In genomic region chr15:92897620-92898019, GRCh38 we compare ENCODE assay signal across 15 cellular contexts. TPM values are rescaled to one million over a fixed set of nuclear protein-coding genes. Genes with fewer than 3 reads are reported as not detected.
A peak's percentile ranks its signal among the peaks of the same experiment; 100 is the strongest.
DNase-seq lines count a peak whose midpoint lies in the region; ATAC-seq and TF ChIP-seq lines count a peak whose summit lies in the region.
"Had no signal": no experiment of that assay in that cellular context is flagged by ENCODE, and none has a peak within 500 bp of the region (broad histone marks: within the 10 kb centered on the region; RNA-seq: fewer than 3 reads in every experiment).

No MANE protein-coding gene starts in this region.

- peaks cover 19% of the 10 kb centered on the region for H3K4me1 ChIP-seq in RWPE2 (ENCODE audit: insufficient read depth, poor library complexity, severe bottlenecking)

- peak overlapping the region; percentile 57 for H3K27ac Mint-ChIP-seq in activated CD8-positive, alpha-beta memory T cell treated with anti-CD3 and anti-CD28 coated beads, Interleukin-2, amount 10 ng/mL, durations not matched to agents 7 days and 5 days
- H3K27ac Mint-ChIP-seq in central memory CD8-positive, alpha-beta T cell (ENCODE audit: low read depth), result peak overlapping the region; percentile 99
- peak overlapping the region; percentile 47 for H3K27ac Mint-ChIP-seq in progenitor cell of endocrine pancreas

- no peaks in the 10 kb centered on the region for H3K27me3 Mint-ChIP-seq in activated CD8-positive, alpha-beta memory T cell treated with anti-CD3 and anti-CD28 coated beads, Interleukin-2, amount 10 ng/mL, durations not matched to agents 7 days and 5 days
- H3K27me3 Mint-ChIP-seq in central memory CD8-positive, alpha-beta T cell, result no peaks in the 10 kb centered on the region
- no peaks in the 10 kb centered on the region for H3K27me3 Mint-ChIP-seq in progenitor cell of endocrine pancreas

- TF ChIP-seq CTCF in RWPE2 (IDR thresholded peaks at IDR 0.05; ENCODE audit: poor library complexity, severe bottlenecking), result no peak
- no peak for TF ChIP-seq CTCF in progenitor cell of endocrine pancreas (IDR thresholded peaks at IDR 0.05; ENCODE audit: unreplicated experiment)

- no peak for DNase-seq in activated CD8-positive, alpha-beta memory T cell treated with anti-CD3 and anti-CD28 coated beads, Interleukin-2, amount 10 ng/mL, durations not matched to agents 7 days and 5 days
- no peak for DNase-seq in activated CD8-positive, alpha-beta memory T cell treated with anti-CD3 and anti-CD28 coated beads, Interleukin-2, amount 50 U/mL, for 48 hours
- DNase-seq in RWPE2 (ENCODE audit: low spot score) (no peak), progenitor cell of endocrine pancreas (ENCODE audit: low spot score, unreplicated experiment) (no peak), ecto neural progenitor cell (ENCODE audit: low spot score) (no peak), DMS79 treated with DMSO at 0.1 percent for 48 hours (lab: John Stamatoyannopoulos, UW) (no peak)
- DNase-seq in central memory CD8-positive, alpha-beta T cell (ENCODE audit: low spot score in 2 of 2), result no peak
- DNase-seq in stimulated activated naive CD4-positive, alpha-beta T cell treated with Interleukin-2 at 50 U/mL for 16 hours (lab: John Stamatoyannopoulos, UW), result no peak
- DNase-seq: mammary epithelial cell; MM.1S; NCI-H187; NCI-H446 treated with DMSO at 0.1 percent for 48 hours; OCI-M1; stimulated activated CD4-positive, alpha-beta T cell treated with anti-CD3 and anti-CD28 coated beads, Interleukin-4, amount 100 ng/mL, for 24 hours; transverse colon had no signal

- peaks cover 91% of the 10 kb centered on the region for H3K36me3 ChIP-seq in RWPE2 (ENCODE audit: low read depth)

- H3K4me3 ChIP-seq in RWPE2 (ENCODE audit: severe bottlenecking), result no peak overlapping the region
- H3K4me3 ChIP-seq: transverse colon had no signal

- H3K9me3 Mint-ChIP-seq in activated CD8-positive, alpha-beta memory T cell treated with anti-CD3 and anti-CD28 coated beads, Interleukin-2, amount 10 ng/mL, durations not matched to agents 7 days and 5 days (ENCODE audit: low read depth), result no peaks in the 10 kb centered on the region
- H3K9me3 Mint-ChIP-seq in central memory CD8-positive, alpha-beta T cell, result peaks cover 7% of the 10 kb centered on the region
- peaks cover 8% of the 10 kb centered on the region for H3K9me3 Mint-ChIP-seq in progenitor cell of endocrine pancreas (ENCODE audit: low read depth)

- no peaks in the 10 kb centered on the region for H3K27me3 ChIP-seq in RWPE2 (ENCODE audit: insufficient read depth, poor library complexity, severe bottlenecking)
- H3K27me3 ChIP-seq: transverse colon had no signal

- H3K9me3 ChIP-seq in RWPE2 (ENCODE audit: severe bottlenecking), result no peaks in the 10 kb centered on the region
- H3K9me3 ChIP-seq: transverse colon had no signal

- CTCF ChIA-PET in activated CD8-positive, alpha-beta memory T cell treated with anti-CD3 and anti-CD28 coated beads, Interleukin-2, amount 10 ng/mL, durations not matched to agents 7 days and 5 days (lab: Charles Lee), result interaction anchor here (1.1 to 1.4 kb wide), 2 partner anchors 15 to 99 kb away, joined by 3 read pairs; no protein-coding TSS in a partner anchor

- H3K4me1 Mint-ChIP-seq in activated CD8-positive, alpha-beta memory T cell treated with anti-CD3 and anti-CD28 coated beads, Interleukin-2, amount 10 ng/mL, durations not matched to agents 7 days and 5 days, result peaks cover 57% of the 10 kb centered on the region
- H3K4me1 Mint-ChIP-seq in central memory CD8-positive, alpha-beta T cell, result peaks cover 44% of the 10 kb centered on the region
- peaks cover 2% of the 10 kb centered on the region for H3K4me1 Mint-ChIP-seq in progenitor cell of endocrine pancreas (ENCODE audit: low read depth)

- ATAC-seq in activated CD8-positive, alpha-beta memory T cell treated with anti-CD3 and anti-CD28 coated beads, Interleukin-2, amount 10 ng/mL, durations not matched to agents 7 days and 5 days, result no peak
- no peak for ATAC-seq in RWPE2 (ENCODE audit: low read depth)
- ATAC-seq in central memory CD8-positive, alpha-beta T cell (replicated peaks; ENCODE audit: extremely low read depth, poor library complexity, severe bottlenecking), result no peak

- peaks cover 73% of the 10 kb centered on the region for H3K36me3 Mint-ChIP-seq in activated CD8-positive, alpha-beta memory T cell treated with anti-CD3 and anti-CD28 coated beads, Interleukin-2, amount 10 ng/mL, durations not matched to agents 7 days and 5 days
- peaks cover 72% of the 10 kb centered on the region for H3K36me3 Mint-ChIP-seq in central memory CD8-positive, alpha-beta T cell (ENCODE audit: insufficient read depth)
- peaks cover 48% of the 10 kb centered on the region for H3K36me3 Mint-ChIP-seq in progenitor cell of endocrine pancreas (ENCODE audit: insufficient read depth)

- H3K27ac ChIP-seq in RWPE2 (ENCODE audit: poor library complexity, severe bottlenecking), result peak overlapping the region; percentile 91

- no peak overlapping the region for H3K4me3 Mint-ChIP-seq in activated CD8-positive, alpha-beta memory T cell treated with anti-CD3 and anti-CD28 coated beads, Interleukin-2, amount 10 ng/mL, durations not matched to agents 7 days and 5 days
- H3K4me3 Mint-ChIP-seq in central memory CD8-positive, alpha-beta T cell, result no peak overlapping the region
- no peak overlapping the region for H3K4me3 Mint-ChIP-seq in progenitor cell of endocrine pancreas (ENCODE audit: low read depth)

RNA-seq across cellular contexts. Expression of gene CHD2, which starts 2.5 kb away (rescaled TPM):
- total RNA-seq in activated CD8-positive, alpha-beta memory T cell treated with anti-CD3 and anti-CD28 coated beads, Interleukin-2, amount 10 ng/mL, durations not matched to agents 7 days and 5 days, result 100 to 1,000 TPM; 121 to 151 TPM
- 145 and 159 TPM in 2 replicates for total RNA-seq in progenitor cell of endocrine pancreas

Comparison
In these comparisons a context has a peak if more than half of its experiments do, and no peak if none do; other contexts are left out.
1. H3K27ac Mint-ChIP-seq: peak in every context shown above with its lines; median percentile 99 in central memory CD8-positive, alpha-beta T cell; 57 in activated CD8-positive, alpha-beta memory T cell treated with anti-CD3 and anti-CD28 coated beads, Interleukin-2, amount 10 ng/mL, durations not matched to agents 7 days and 5 days; 47 in progenitor cell of endocrine pancreas.